ENCODE assay signal across 10 cellular contexts in the genomic region with DNA sequence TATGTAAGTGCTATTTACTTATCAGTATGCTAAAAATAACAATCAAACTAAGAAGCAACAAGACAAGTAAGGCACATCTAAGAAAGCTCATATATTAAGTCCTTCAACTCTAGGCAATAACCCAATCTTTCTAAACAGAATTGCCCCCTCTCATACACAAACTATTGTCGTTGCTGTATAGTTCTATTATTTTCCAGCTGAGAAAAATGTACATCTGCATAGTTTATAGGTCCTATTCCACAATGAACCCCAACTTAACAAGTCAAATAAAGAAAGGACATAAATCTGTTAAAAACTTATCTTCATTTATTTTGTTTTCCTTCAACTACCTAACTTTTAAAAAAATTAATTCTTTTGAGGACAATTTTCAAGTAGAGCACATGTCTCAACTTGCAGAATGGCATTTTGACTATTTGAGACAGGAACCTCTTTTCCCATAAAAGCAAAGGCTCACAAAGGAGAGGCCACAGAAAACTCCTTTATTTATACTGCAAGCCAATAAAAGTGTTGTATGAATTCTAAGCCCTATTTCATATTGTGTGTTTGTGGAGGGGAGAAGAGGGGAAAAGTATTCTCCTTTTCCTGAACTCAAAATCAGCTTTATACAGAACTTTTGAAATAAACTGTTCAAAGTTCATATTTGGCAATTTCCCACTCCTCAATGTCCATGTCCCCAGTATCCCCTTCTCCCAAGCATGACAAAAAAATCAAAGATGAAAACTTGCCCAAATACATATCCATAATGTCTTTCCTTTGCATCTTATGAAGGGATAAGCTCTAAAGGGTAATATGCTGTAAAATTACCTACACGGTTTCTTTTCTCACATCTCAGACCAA. TPM values are rescaled to one million over a fixed set of nuclear protein-coding genes. Genes with fewer than 3 reads are reported as not detected.
DNase-seq lines count a peak whose midpoint lies in the region; ATAC-seq and TF ChIP-seq lines count a peak whose summit lies in the region.
"Had no signal": no experiment of that assay in that cellular context is flagged by ENCODE, and none has a peak within 500 bp of the region (broad histone marks: within the 10 kb centered on the region; RNA-seq: fewer than 3 reads in every experiment).

No MANE protein-coding gene starts in this region.

- peaks cover 7% of the 10 kb centered on the region for H3K36me3 Mint-ChIP-seq in neural crest cell (ENCODE audit: low read depth)

- H3K4me3 ChIP-seq in BLaER1 (no peak overlapping the region), KMS-11 (IDR thresholded peaks at IDR 0.05; ENCODE audit: insufficient read depth, low read depth, low read length) (no peak overlapping the region), endocrine pancreas (ENCODE audit: control insufficient read depth, insufficient read depth, low read length) (peak overlapping the region; percentile 65)

- H3K9me3 ChIP-seq in BLaER1, result peaks cover 7% of the 10 kb centered on the region
- no peaks in the 10 kb centered on the region for H3K9me3 ChIP-seq in endocrine pancreas (ENCODE audit: control insufficient read depth, low read length)

- ATAC-seq in HG03175 (IDR thresholded peaks at IDR 0.05; ENCODE audit: unreplicated experiment), result no peak
- ATAC-seq in GM18861 (IDR thresholded peaks at IDR 0.05; ENCODE audit: unreplicated experiment), result no peak

- no peak for TF ChIP-seq CTCF in KMS-11 (conservative IDR thresholded peaks at IDR 0.05; ENCODE audit: low read depth, low read length)
- TF ChIP-seq CTCF in neural crest cell (conservative IDR thresholded peaks at IDR 0.05), result no peak

- H3K4me1 ChIP-seq in BLaER1, result peaks cover 57% of the 10 kb centered on the region
- H3K4me1 ChIP-seq in KMS-11 (ENCODE audit: low read depth, poor library complexity, severe bottlenecking), result peaks cover 75% of the 10 kb centered on the region
- H3K4me1 ChIP-seq in endocrine pancreas (ENCODE audit: control insufficient read depth, insufficient read depth, low read length), result peaks cover 49% of the 10 kb centered on the region

- no peak overlapping the region for H3K9ac ChIP-seq in BLaER1
- H3K9ac ChIP-seq in KMS-11, result no peak overlapping the region
- no peak overlapping the region for H3K9ac ChIP-seq in endocrine pancreas (ENCODE audit: control insufficient read depth, insufficient read depth, low read length)

- no peaks in the 10 kb centered on the region for H3K9me3 Mint-ChIP-seq in neural crest cell

- H3K27me3 ChIP-seq in BLaER1, result no peaks in the 10 kb centered on the region
- H3K27me3 ChIP-seq in KMS-11 (ENCODE audit: insufficient read depth, low read depth), result no peaks in the 10 kb centered on the region
- no peaks in the 10 kb centered on the region for H3K27me3 ChIP-seq in endocrine pancreas (ENCODE audit: control insufficient read depth, insufficient read depth, low read length)

- H3K27ac ChIP-seq in BLaER1, result peak overlapping the region; percentile 0
- H3K27ac ChIP-seq in KMS-11, result 0 out of 2 replicates have a peak overlapping the region, but pooled peaks have one; percentile 1

- peaks cover 96% of the 10 kb centered on the region for H3K79me2 ChIP-seq in KMS-11 (ENCODE audit: insufficient read depth, low read depth)

- no peak overlapping the region for H3K4me3 Mint-ChIP-seq in neural crest cell

- no peak overlapping the region for H2AFZ ChIP-seq in KMS-11 (ENCODE audit: low read depth)

- H3K27ac Mint-ChIP-seq in neural crest cell (ENCODE audit: unreplicated experiment), result peak overlapping the region; percentile 29

- H4K20me1 ChIP-seq in BLaER1 (peaks cover 99% of the 10 kb centered on the region), KMS-11 (ENCODE audit: insufficient read depth) (peaks cover 9% of the 10 kb centered on the region; the same call in 1 of the 2 replicates)

- H3K36me3 ChIP-seq in BLaER1 (peaks cover 16% of the 10 kb centered on the region), KMS-11 (ENCODE audit: insufficient read depth) (no peaks in the 10 kb centered on the region), endocrine pancreas (ENCODE audit: control insufficient read depth, insufficient read depth, low read length) (no peaks in the 10 kb centered on the region)

- peak overlapping the region; percentile 72 for H3K4me2 ChIP-seq in BLaER1
- no peak overlapping the region; the same call in 1 of the 2 replicates for H3K4me2 ChIP-seq in KMS-11

- H3K27me3 Mint-ChIP-seq in neural crest cell (ENCODE audit: low read depth), result no peaks in the 10 kb centered on the region

- peaks cover 38% of the 10 kb centered on the region for H3K4me1 Mint-ChIP-seq in neural crest cell

- DNase-seq in neural crest cell (ENCODE audit: low read depth, low spot score) (no peak), NOMO-1 treated with DMSO at 0.1 percent for 48 hours (lab: John Stamatoyannopoulos, UW; ENCODE audit: unreplicated experiment) (no peak)
- no peak for DNase-seq in activated CD4-positive, CD25-positive, alpha-beta regulatory T cell (lab: John Stamatoyannopoulos, UW)
- DNase-seq: NCI-H510A treated with DMSO at 0.1 percent for 48 hours, SW 1271 had no signal

RNA-seq across cellular contexts. Expression of gene RTN4, which starts 37.4 kb away (rescaled TPM):
- total RNA-seq in neural crest cell, result 197 and 204 TPM in 2 replicates
